8 cellular contexts compared by ENCODE assay signal in genomic region chr17:80262291-80262690, GRCh38. TPM values are rescaled to one million over a fixed set of nuclear protein-coding genes. Genes with fewer than 3 reads are reported as not detected.
DNase-seq lines count a peak whose midpoint lies in the region; ATAC-seq lines count a peak whose summit lies in the region.

No MANE protein-coding gene starts in this region.

- H3K9me3 ChIP-seq in subcutaneous abdominal adipose tissue (ENCODE audit: control insufficient read depth in 5 of 5, low read length in 5 of 5) = no peaks in the 10 kb centered on the region

- H3K27me3 ChIP-seq in subcutaneous abdominal adipose tissue (ENCODE audit: control insufficient read depth in 5 of 5, insufficient read depth in 4 of 5, low read length in 5 of 5) = no peaks in the 10 kb centered on the region

- no peak for ATAC-seq in GM21576 (IDR thresholded peaks at IDR 0.05; ENCODE audit: unreplicated experiment)
- no peak for ATAC-seq in GM18511 (IDR thresholded peaks at IDR 0.05; ENCODE audit: unreplicated experiment)

- H3K4me1 ChIP-seq in subcutaneous abdominal adipose tissue (ENCODE audit: control insufficient read depth in 5 of 5, insufficient read depth in 5 of 5, low read length in 5 of 5) = peaks cover 6 to 53% (median 42%) of the 10 kb centered on the region in 5 donors

- CTCF ChIA-PET in activated CD4-positive, alpha-beta memory T cell treated with anti-CD3 and anti-CD28 coated beads, Interleukin-2, amount 10 ng/mL, durations not matched to agents 7 days and 5 days (lab: Charles Lee) = no interaction called here

- H3K36me3 Mint-ChIP-seq in T-helper 1 cell treated with Interleukin-12 subunit alpha and Interleukin-12 subunit beta and Interleukin-4 antibody, amounts not matched to agents 30 μg/mL and 1 μg/mL, for 36 hours (ENCODE audit: low read depth) = peaks cover 27% of the 10 kb centered on the region
- peaks cover 43% of the 10 kb centered on the region for H3K36me3 Mint-ChIP-seq in activated CD4-positive, alpha-beta memory T cell treated with anti-CD3 and anti-CD28 coated beads, Interleukin-2, amount 10 ng/mL, durations not matched to agents 7 days and 5 days (ENCODE audit: low read depth)

- H3K4me3 Mint-ChIP-seq in T-helper 1 cell treated with Interleukin-12 subunit alpha and Interleukin-12 subunit beta and Interleukin-4 antibody, amounts not matched to agents 30 μg/mL and 1 μg/mL, for 36 hours = peak overlapping the region; percentile 93
- H3K4me3 Mint-ChIP-seq in activated CD4-positive, alpha-beta memory T cell treated with anti-CD3 and anti-CD28 coated beads, Interleukin-2, amount 10 ng/mL, durations not matched to agents 7 days and 5 days = peak overlapping the region; percentile 99

- H3K9ac ChIP-seq in subcutaneous abdominal adipose tissue (ENCODE audit: low read length in 5 of 5) = peak overlapping the region in 3 of 5 donors; percentile 57 to 87 (median 84)

- peaks cover 44% of the 10 kb centered on the region for H3K4me1 Mint-ChIP-seq in T-helper 1 cell treated with Interleukin-12 subunit alpha and Interleukin-12 subunit beta and Interleukin-4 antibody, amounts not matched to agents 30 μg/mL and 1 μg/mL, for 36 hours (ENCODE audit: low read depth)
- H3K4me1 Mint-ChIP-seq in activated CD4-positive, alpha-beta memory T cell treated with anti-CD3 and anti-CD28 coated beads, Interleukin-2, amount 10 ng/mL, durations not matched to agents 7 days and 5 days = peaks cover 52% of the 10 kb centered on the region

- POLR2A ChIA-PET in activated CD4-positive, alpha-beta memory T cell treated with anti-CD3 and anti-CD28 coated beads, Interleukin-2, amount 10 ng/mL, durations not matched to agents 7 days and 5 days (lab: Charles Lee) = interaction anchor here (1.0 to 20.7 kb wide), 8 partner anchors 2 to 833 kb away, joined by 3 to 390 read pairs (median 38); partner anchors contain the start of genes EIF4A3, RNF213, SGSH and SLC26A11

- H3K27ac Mint-ChIP-seq in T-helper 1 cell treated with Interleukin-12 subunit alpha and Interleukin-12 subunit beta and Interleukin-4 antibody, amounts not matched to agents 30 μg/mL and 1 μg/mL, for 36 hours = peak overlapping the region; percentile 91
- peak overlapping the region; percentile 92 for H3K27ac Mint-ChIP-seq in activated CD4-positive, alpha-beta memory T cell treated with anti-CD3 and anti-CD28 coated beads, Interleukin-2, amount 10 ng/mL, durations not matched to agents 7 days and 5 days

- no peak for DNase-seq in T-helper 1 cell
- DNase-seq in activated CD4-positive, alpha-beta memory T cell treated with anti-CD3 and anti-CD28 coated beads, Interleukin-2, amount 10 ng/mL, durations not matched to agents 7 days and 5 days = no peak
- peak; percentile 87 for DNase-seq in islet precursor cell
- DNase-seq in head of caudate nucleus = no peak

- H3K4me3 ChIP-seq in subcutaneous abdominal adipose tissue (ENCODE audit: low read depth in 1 of 5, low read length in 5 of 5) = peak overlapping the region in 4 of 5 donors; percentile 82 to 93 (median 86)

- no peaks in the 10 kb centered on the region for H3K9me3 Mint-ChIP-seq in T-helper 1 cell treated with Interleukin-12 subunit alpha and Interleukin-12 subunit beta and Interleukin-4 antibody, amounts not matched to agents 30 μg/mL and 1 μg/mL, for 36 hours
- H3K9me3 Mint-ChIP-seq in activated CD4-positive, alpha-beta memory T cell treated with anti-CD3 and anti-CD28 coated beads, Interleukin-2, amount 10 ng/mL, durations not matched to agents 7 days and 5 days = no peaks in the 10 kb centered on the region

- intact Hi-C loops in head of caudate nucleus (cut with DNase I) = loop anchor here (10.0 kb wide), 1 partner anchor 117 kb away; the partner anchor contains the start of gene EIF4A3

- H3K36me3 ChIP-seq in subcutaneous abdominal adipose tissue (ENCODE audit: control insufficient read depth in 5 of 5, insufficient read depth in 5 of 5, low read length in 5 of 5) = peaks cover 0 to 17% (median 11%) of the 10 kb centered on the region in 5 donors

- no peaks in the 10 kb centered on the region for H3K27me3 Mint-ChIP-seq in T-helper 1 cell treated with Interleukin-12 subunit alpha and Interleukin-12 subunit beta and Interleukin-4 antibody, amounts not matched to agents 30 μg/mL and 1 μg/mL, for 36 hours (ENCODE audit: low read depth)
- H3K27me3 Mint-ChIP-seq in activated CD4-positive, alpha-beta memory T cell treated with anti-CD3 and anti-CD28 coated beads, Interleukin-2, amount 10 ng/mL, durations not matched to agents 7 days and 5 days = no peaks in the 10 kb centered on the region

- peak overlapping the region; percentile 91 for H3K27ac ChIP-seq in subcutaneous abdominal adipose tissue (ENCODE audit: low read depth, low read length)

RNA-seq across cellular contexts. Expression of gene RNF213, which starts 1.6 kb away (rescaled TPM):
- total RNA-seq in activated CD4-positive, alpha-beta memory T cell treated with anti-CD3 and anti-CD28 coated beads, Interleukin-2, amount 10 ng/mL, durations not matched to agents 7 days and 5 days = 100 to 1,000 TPM; 787 to 849 TPM

RNA-seq across cellular contexts. Expression of gene SLC26A11, which starts 42.1 kb away (rescaled TPM):
- 10 to 100 TPM; 16.0 to 20.0 TPM for total RNA-seq in activated CD4-positive, alpha-beta memory T cell treated with anti-CD3 and anti-CD28 coated beads, Interleukin-2, amount 10 ng/mL, durations not matched to agents 7 days and 5 days

RNA-seq across cellular contexts. Expression of gene SGSH, which starts 42.2 kb away (rescaled TPM):
- total RNA-seq in activated CD4-positive, alpha-beta memory T cell treated with anti-CD3 and anti-CD28 coated beads, Interleukin-2, amount 10 ng/mL, durations not matched to agents 7 days and 5 days = 10 to 100 TPM; 56.5 to 61.1 TPM
